In the genomic region with DNA sequence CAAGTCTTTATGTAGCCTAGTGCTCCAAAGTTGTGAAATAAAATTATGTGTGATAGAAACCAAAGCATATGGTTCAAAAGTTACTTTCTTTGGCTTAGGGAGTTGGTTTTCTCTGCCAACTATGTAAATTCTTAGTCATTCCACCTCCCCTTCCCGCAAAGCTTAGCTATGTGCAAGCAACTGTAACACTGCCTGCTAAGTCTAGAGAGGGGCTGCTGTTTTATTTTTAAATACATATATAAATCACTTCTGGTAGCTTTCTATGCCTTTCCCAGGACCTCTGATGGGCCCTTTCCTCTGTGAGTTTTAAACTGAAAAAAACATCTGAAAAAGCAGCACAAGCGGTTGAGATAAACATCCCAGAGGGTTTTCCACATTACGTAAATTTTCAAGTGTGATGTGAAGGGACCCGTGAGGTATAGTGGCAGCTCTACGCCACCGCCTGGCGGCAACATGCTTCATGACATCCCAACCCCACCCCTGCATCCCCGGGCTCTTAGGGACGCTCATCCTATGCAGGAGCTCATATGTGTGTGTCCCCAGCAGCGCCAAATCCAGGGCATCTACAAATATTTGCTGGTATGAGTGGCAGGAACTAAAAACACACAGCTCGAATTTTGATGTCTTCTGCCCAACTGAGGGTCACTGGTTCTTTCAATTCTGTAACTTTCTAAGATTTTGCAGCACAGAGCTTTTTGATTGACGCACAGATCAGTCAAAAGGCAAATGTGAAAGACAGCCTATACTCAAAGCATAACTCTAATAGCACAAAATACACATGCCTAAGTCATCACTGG, we compare ENCODE assay signal across 8 cellular contexts. TPM values are rescaled to one million over a fixed set of nuclear protein-coding genes. Genes with fewer than 3 reads are reported as not detected.
DNase-seq lines count a peak whose midpoint lies in the region; TF ChIP-seq lines count a peak whose summit lies in the region.

No MANE protein-coding gene starts in this region.

- no peak overlapping the region for H3K4me2 ChIP-seq in hepatocyte

- H3K36me3 ChIP-seq in GM06990 (ENCODE audit: control insufficient read depth, insufficient read depth, low read length) = no peaks in the 10 kb centered on the region
- peaks cover 4 to 22% of the 10 kb centered on the region in 2 experiments; a peak in 1 of 3 replicates for H3K36me3 ChIP-seq in HEK293 (ENCODE audit: control insufficient read depth in 2 of 2, insufficient read depth in 1 of 2, low read length in 2 of 2)
- H3K36me3 ChIP-seq in hepatocyte (replicated peaks; ENCODE audit: insufficient read depth, low read depth) = no peaks in the 10 kb centered on the region
- H3K36me3 ChIP-seq in colonic mucosa = no peaks in the 10 kb centered on the region

- no peak overlapping the region for H3K9ac ChIP-seq in colonic mucosa (ENCODE audit: low read depth in 2 of 2, low read length in 2 of 2)

- peak; percentile 87 for TF ChIP-seq CTCF in GM06990 (IDR thresholded peaks at IDR 0.05; ENCODE audit: insufficient read depth, low read length, poor library complexity, severe bottlenecking)
- no peak for TF ChIP-seq CTCF in HEK293 (tag by site-specific recombination; IDR thresholded peaks at IDR 0.05)
- TF ChIP-seq CTCF in hepatocyte (IDR thresholded peaks at IDR 0.05; ENCODE audit: poor library complexity) = peak; percentile 53
- no peak for TF ChIP-seq CTCF in colonic mucosa (IDR thresholded peaks at IDR 0.05)

- CTCF ChIA-PET in HEK293 (lab: Yijun Ruan, JAX) = interaction anchor here (0.6 to 2.8 kb wide), 19 partner anchors 9 to 311 kb away, joined by 3 to 17 read pairs (median 4); no protein-coding TSS in a partner anchor

- H3K9me2 ChIP-seq in hepatocyte (replicated peaks; ENCODE audit: insufficient read depth) = no peaks in the 10 kb centered on the region

- H4K20me1 ChIP-seq in hepatocyte (ENCODE audit: insufficient read depth, poor library complexity, severe bottlenecking) = no peaks in the 10 kb centered on the region

- POLR2A ChIA-PET in HEK293 (lab: Yijun Ruan, JAX) = interaction anchor here (1.5 kb wide), 1 partner anchor 12 kb away, joined by 4 read pairs; no protein-coding TSS in a partner anchor

- H3K9me3 ChIP-seq in HEK293 (ENCODE audit: control insufficient read depth, insufficient read depth, low read depth, low read length) (no peaks in the 10 kb centered on the region), hepatocyte (ENCODE audit: low read depth) (no peaks in the 10 kb centered on the region), colonic mucosa (no peaks in the 10 kb centered on the region)

- peaks cover 7% of the 10 kb centered on the region for H3K79me2 ChIP-seq in hepatocyte

- H3K27me3 ChIP-seq in GM06990 (replicated peaks; ENCODE audit: control insufficient read depth, insufficient read depth, low read length) = no peaks in the 10 kb centered on the region; the same call in 1 of the 2 replicates
- no peaks in the 10 kb centered on the region for H3K27me3 ChIP-seq in hepatocyte
- H3K27me3 ChIP-seq in colonic mucosa = no peaks in the 10 kb centered on the region

- no peak overlapping the region for H2AFZ ChIP-seq in hepatocyte

- H3K27ac ChIP-seq in HEK293 (ENCODE audit: extremely low read depth, low read depth, low read length) = no peak overlapping the region
- H3K27ac ChIP-seq in hepatocyte = no peak overlapping the region
- H3K27ac ChIP-seq in colonic mucosa = no peak overlapping the region

- H3K4me3 ChIP-seq in GM06990 (replicated peaks; ENCODE audit: low read depth, low read length) = no peak overlapping the region
- H3K4me3 ChIP-seq in HEK293 (ENCODE audit: low read depth, low read length) = no peak overlapping the region
- H3K4me3 ChIP-seq in hepatocyte = no peak overlapping the region
- H3K4me3 ChIP-seq in colonic mucosa = no peak overlapping the region

- intact Hi-C loops in colonic mucosa (cut with DNase I) = no loop called here

- DNase-seq in GM06990 (ENCODE audit: extremely low read depth, insufficient read length) (peak; percentile 51), UCSD-AML1 (lab: John Stamatoyannopoulos, UW; ENCODE audit: unreplicated experiment) (peak; percentile 25), hepatocyte (ENCODE audit: low spot score) (peak; percentile 76), HuH-7.5 (ENCODE audit: low spot score) (no peak), NCI-H1436 (lab: John Stamatoyannopoulos, UW) (no peak), NCI-H1694 (lab: John Stamatoyannopoulos, UW) (no peak), colonic mucosa (no peak)

- 28% methylated on average over 12 of the region's 12 CpGs for WGBS in hepatocyte (ENCODE audit: low lambda C conversion rate, missing lambda C conversion rate)

- H3K4me1 ChIP-seq in HEK293 (ENCODE audit: control insufficient read depth, insufficient read depth, low read length) = no peaks in the 10 kb centered on the region
- no peaks in the 10 kb centered on the region for H3K4me1 ChIP-seq in hepatocyte (ENCODE audit: insufficient read depth)
- H3K4me1 ChIP-seq in colonic mucosa = no peaks in the 10 kb centered on the region

TF ChIP-seq in HEK293, 187 proteins besides CTCF, POLR2A, EP300 and RAD21 (continues in another document):
- TF ChIP-seq PRDM1 (tag by site-specific recombination; IDR thresholded peaks at IDR 0.05) (no peak), ZNF654 (tag by site-specific recombination; IDR thresholded peaks at IDR 0.05; ENCODE audit: low read depth) (no peak), ZNF560 (tag by site-specific recombination; IDR thresholded peaks at IDR 0.05; ENCODE audit: borderline replicate concordance) (no peak), ZNF423 (tag by site-specific recombination; IDR thresholded peaks at IDR 0.05) (no peak), ZNF830 (tag by site-specific recombination; IDR thresholded peaks at IDR 0.05; ENCODE audit: low read depth) (no peak), ZSCAN30 (tag by site-specific recombination; IDR thresholded peaks at IDR 0.05) (no peak), ZNF391 (tag by site-specific recombination; IDR thresholded peaks at IDR 0.05; ENCODE audit: borderline replicate concordance, low read depth) (no peak), ZSCAN16 (tag by site-specific recombination; IDR thresholded peaks at IDR 0.05) (no peak), KLF10 (tag by site-specific recombination; IDR thresholded peaks at IDR 0.05) (no peak), ZNF404 (tag by site-specific recombination; IDR thresholded peaks at IDR 0.05) (no peak), ZNF416 (tag by site-specific recombination; IDR thresholded peaks at IDR 0.05) (no peak), ZNF211 (tag by site-specific recombination; IDR thresholded peaks at IDR 0.05; ENCODE audit: low read depth) (no peak), ZBTB48 (tag by site-specific recombination; IDR thresholded peaks at IDR 0.05) (peak; percentile 58)
- TF ChIP-seq, protein P1, sequence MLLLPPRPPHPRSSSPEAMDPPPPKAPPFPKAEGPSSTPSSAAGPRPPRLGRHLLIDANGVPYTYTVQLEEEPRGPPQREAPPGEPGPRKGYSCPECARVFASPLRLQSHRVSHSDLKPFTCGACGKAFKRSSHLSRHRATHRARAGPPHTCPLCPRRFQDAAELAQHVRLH (tag by site-specific recombination; IDR thresholded peaks at IDR 0.05) = no peak
- TF ChIP-seq, protein P2, sequence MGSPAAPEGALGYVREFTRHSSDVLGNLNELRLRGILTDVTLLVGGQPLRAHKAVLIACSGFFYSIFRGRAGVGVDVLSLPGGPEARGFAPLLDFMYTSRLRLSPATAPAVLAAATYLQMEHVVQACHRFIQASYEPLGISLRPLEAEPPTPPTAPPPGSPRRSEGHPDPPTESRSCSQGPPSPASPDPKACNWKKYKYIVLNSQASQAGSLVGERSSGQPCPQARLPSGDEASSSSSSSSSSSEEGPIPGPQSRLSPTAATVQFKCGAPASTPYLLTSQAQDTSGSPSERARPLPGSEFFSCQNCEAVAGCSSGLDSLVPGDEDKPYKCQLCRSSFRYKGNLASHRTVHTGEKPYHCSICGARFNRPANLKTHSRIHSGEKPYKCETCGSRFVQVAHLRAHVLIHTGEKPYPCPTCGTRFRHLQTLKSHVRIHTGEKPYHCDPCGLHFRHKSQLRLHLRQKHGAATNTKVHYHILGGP (tag by site-specific recombination; IDR thresholded peaks at IDR 0.05) = no peak
- TF ChIP-seq, protein P3, sequence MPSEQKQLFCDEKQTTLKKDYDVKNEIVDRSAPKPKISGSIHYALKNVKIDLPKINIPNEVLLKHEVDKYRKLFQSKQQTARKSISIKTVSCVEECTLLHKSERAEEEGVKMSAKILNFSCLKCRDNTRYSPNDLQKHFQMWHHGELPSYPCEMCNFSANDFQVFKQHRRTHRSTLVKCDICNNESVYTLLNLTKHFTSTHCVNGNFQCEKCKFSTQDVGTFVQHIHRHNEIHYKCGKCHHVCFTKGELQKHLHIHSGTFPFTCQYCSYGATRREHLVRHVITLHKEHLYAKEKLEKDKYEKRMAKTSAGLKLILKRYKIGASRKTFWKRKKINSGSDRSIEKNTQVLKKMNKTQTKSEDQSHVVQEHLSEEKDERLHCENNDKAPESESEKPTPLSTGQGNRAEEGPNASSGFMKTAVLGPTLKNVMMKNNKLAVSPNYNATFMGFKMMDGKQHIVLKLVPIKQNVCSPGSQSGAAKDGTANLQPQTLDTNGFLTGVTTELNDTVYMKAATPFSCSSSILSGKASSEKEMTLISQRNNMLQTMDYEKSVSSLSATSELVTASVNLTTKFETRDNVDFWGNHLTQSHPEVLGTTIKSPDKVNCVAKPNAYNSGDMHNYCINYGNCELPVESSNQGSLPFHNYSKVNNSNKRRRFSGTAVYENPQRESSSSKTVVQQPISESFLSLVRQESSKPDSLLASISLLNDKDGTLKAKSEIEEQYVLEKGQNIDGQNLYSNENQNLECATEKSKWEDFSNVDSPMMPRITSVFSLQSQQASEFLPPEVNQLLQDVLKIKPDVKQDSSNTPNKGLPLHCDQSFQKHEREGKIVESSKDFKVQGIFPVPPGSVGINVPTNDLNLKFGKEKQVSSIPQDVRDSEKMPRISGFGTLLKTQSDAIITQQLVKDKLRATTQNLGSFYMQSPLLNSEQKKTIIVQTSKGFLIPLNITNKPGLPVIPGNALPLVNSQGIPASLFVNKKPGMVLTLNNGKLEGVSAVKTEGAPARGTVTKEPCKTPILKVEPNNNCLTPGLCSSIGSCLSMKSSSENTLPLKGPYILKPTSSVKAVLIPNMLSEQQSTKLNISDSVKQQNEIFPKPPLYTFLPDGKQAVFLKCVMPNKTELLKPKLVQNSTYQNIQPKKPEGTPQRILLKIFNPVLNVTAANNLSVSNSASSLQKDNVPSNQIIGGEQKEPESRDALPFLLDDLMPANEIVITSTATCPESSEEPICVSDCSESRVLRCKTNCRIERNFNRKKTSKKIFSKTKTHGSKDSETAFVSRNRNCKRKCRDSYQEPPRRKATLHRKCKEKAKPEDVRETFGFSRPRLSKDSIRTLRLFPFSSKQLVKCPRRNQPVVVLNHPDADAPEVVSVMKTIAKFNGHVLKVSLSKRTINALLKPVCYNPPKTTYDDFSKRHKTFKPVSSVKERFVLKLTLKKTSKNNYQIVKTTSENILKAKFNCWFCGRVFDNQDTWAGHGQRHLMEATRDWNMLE (tag by site-specific recombination; conservative IDR thresholded peaks at IDR 0.05; ENCODE audit: low read depth) = no peak

RNA-seq across cellular contexts. Expression of a gene that starts 12.8 kb away (rescaled TPM):
- total RNA-seq in hepatocyte = 20.8 and 23.4 TPM in 2 replicates
- polyA plus RNA-seq in hepatocyte = 15.7 and 16.9 TPM in 2 replicates
- total RNA-seq in colonic mucosa = 10 to 100 TPM; 12.9 to 15.5 TPM

RNA-seq across cellular contexts. Expression of a gene that starts 53.6 kb away (rescaled TPM):
- 0.30 and 0.52 TPM in 2 replicates for total RNA-seq in hepatocyte
- polyA plus RNA-seq in hepatocyte = not detected in 2 replicates
- not detected for total RNA-seq in colonic mucosa

Comparison
In these comparisons a context has a peak if more than half of its experiments do, and no peak if none do; other contexts are left out.
1. DNase-seq: peak in GM06990 (single experiment), UCSD-AML1 (single experiment) and hepatocyte (single experiment); none in HuH-7.5 (single experiment), NCI-H1436 (single experiment), NCI-H1694 (single experiment) and colonic mucosa (single experiment).
2. CTCF ChIP-seq: peak in GM06990 (single experiment) and hepatocyte (single experiment); none in HEK293 (single experiment) and colonic mucosa (single experiment).